Comparison of ENCODE assay signal across 2 cellular contexts in the genomic region with DNA sequence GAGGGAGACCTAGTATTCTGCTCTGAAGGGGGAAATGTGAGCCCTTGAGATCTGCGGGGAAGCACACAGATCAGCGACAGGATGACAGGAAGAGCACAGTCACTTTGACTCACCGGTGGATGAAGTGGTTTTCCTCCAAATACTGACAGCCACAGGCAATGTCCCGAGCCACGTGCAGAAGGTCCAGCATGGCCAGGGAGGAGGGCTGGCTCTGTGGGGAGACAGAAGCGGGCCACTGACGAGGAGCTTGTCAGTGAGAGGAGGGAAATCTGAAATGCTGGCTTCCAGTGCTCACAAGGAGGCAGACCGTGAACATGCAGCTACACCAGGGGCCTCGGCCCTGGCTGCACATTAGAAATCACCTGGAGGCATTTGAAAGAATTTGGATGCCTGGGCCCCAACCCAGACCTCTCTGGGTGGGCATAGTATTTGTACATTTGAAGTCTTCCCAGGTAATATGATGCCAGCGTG.
TF ChIP-seq lines count a peak whose summit lies in the region.

No MANE protein-coding gene starts in this region.

TF ChIP-seq in GM23338, 12 proteins besides CTCF, POLR2A, EP300 and RAD21 (continues in another document):
- TF ChIP-seq, protein P1, sequence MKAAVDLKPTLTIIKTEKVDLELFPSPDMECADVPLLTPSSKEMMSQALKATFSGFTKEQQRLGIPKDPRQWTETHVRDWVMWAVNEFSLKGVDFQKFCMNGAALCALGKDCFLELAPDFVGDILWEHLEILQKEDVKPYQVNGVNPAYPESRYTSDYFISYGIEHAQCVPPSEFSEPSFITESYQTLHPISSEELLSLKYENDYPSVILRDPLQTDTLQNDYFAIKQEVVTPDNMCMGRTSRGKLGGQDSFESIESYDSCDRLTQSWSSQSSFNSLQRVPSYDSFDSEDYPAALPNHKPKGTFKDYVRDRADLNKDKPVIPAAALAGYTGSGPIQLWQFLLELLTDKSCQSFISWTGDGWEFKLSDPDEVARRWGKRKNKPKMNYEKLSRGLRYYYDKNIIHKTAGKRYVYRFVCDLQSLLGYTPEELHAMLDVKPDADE (IDR thresholded peaks at IDR 0.05) = no peak
- TF ChIP-seq ZNF114 (CRISPR knock-in tag; IDR thresholded peaks at IDR 0.05) (no peak), NANOG (IDR thresholded peaks at IDR 0.05; ENCODE audit: borderline replicate concordance) (no peak), CREB1 (CRISPR knock-in tag; IDR thresholded peaks at IDR 0.05; ENCODE audit: low read depth) (no peak), STAT1 (IDR thresholded peaks at IDR 0.05; ENCODE audit: unreplicated experiment) (no peak), EZH2phosphoT487 (IDR thresholded peaks at IDR 0.05; ENCODE audit: unreplicated experiment) (no peak), JUNB (IDR thresholded peaks at IDR 0.05; ENCODE audit: unreplicated experiment) (no peak), POLR2AphosphoS5 (IDR thresholded peaks at IDR 0.05; ENCODE audit: low read depth) (no peak), EZH2 (IDR thresholded peaks at IDR 0.05; ENCODE audit: low read depth, unreplicated experiment) (no peak)
- TF ChIP-seq, protein P2, sequence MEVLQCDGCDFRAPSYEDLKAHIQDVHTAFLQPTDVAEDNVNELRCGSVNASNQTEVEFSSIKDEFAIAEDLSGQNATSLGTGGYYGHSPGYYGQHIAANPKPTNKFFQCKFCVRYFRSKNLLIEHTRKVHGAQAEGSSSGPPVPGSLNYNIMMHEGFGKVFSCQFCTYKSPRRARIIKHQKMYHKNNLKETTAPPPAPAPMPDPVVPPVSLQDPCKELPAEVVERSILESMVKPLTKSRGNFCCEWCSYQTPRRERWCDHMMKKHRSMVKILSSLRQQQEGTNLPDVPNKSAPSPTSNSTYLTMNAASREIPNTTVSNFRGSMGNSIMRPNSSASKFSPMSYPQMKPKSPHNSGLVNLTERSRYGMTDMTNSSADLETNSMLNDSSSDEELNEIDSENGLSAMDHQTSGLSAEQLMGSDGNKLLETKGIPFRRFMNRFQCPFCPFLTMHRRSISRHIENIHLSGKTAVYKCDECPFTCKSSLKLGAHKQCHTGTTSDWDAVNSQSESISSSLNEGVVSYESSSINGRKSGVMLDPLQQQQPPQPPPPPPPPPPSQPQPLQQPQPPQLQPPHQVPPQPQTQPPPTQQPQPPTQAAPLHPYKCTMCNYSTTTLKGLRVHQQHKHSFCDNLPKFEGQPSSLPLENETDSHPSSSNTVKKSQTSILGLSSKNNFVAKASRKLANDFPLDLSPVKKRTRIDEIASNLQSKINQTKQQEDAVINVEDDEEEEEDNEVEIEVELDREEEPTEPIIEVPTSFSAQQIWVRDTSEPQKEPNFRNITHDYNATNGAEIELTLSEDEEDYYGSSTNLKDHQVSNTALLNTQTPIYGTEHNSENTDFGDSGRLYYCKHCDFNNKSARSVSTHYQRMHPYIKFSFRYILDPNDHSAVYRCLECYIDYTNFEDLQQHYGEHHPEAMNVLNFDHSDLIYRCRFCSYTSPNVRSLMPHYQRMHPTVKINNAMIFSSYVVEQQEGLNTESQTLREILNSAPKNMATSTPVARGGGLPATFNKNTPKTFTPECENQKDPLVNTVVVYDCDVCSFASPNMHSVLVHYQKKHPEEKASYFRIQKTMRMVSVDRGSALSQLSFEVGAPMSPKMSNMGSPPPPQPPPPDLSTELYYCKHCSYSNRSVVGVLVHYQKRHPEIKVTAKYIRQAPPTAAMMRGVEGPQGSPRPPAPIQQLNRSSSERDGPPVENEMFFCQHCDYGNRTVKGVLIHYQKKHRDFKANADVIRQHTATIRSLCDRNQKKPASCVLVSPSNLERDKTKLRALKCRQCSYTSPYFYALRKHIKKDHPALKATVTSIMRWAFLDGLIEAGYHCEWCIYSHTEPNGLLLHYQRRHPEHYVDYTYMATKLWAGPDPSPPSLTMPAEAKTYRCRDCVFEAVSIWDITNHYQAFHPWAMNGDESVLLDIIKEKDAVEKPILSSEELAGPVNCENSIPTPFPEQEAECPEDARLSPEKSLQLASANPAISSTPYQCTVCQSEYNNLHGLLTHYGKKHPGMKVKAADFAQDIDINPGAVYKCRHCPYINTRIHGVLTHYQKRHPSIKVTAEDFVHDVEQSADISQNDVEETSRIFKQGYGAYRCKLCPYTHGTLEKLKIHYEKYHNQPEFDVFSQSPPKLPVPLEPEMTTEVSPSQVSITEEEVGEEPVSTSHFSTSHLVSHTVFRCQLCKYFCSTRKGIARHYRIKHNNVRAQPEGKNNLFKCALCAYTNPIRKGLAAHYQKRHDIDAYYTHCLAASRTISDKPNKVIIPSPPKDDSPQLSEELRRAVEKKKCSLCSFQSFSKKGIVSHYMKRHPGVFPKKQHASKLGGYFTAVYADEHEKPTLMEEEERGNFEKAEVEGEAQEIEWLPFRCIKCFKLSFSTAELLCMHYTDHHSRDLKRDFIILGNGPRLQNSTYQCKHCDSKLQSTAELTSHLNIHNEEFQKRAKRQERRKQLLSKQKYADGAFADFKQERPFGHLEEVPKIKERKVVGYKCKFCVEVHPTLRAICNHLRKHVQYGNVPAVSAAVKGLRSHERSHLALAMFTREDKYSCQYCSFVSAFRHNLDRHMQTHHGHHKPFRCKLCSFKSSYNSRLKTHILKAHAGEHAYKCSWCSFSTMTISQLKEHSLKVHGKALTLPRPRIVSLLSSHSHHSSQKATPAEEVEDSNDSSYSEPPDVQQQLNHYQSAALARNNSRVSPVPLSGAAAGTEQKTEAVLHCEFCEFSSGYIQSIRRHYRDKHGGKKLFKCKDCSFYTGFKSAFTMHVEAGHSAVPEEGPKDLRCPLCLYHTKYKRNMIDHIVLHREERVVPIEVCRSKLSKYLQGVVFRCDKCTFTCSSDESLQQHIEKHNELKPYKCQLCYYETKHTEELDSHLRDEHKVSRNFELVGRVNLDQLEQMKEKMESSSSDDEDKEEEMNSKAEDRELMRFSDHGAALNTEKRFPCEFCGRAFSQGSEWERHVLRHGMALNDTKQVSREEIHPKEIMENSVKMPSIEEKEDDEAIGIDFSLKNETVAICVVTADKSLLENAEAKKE (CRISPR knock-in tag; IDR thresholded peaks at IDR 0.05) = no peak

TF ChIP-seq in endothelial cell of umbilical vein, 7 proteins besides CTCF, POLR2A, EP300 and RAD21 (continued from another document):
- TF ChIP-seq, protein P3, sequence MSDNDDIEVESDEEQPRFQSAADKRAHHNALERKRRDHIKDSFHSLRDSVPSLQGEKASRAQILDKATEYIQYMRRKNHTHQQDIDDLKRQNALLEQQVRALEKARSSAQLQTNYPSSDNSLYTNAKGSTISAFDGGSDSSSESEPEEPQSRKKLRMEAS (IDR thresholded peaks at IDR 0.05; ENCODE audit: insufficient read depth, insufficient read length) = no peak
- TF ChIP-seq EZH2 (IDR thresholded peaks at IDR 0.05; ENCODE audit: borderline replicate concordance, low read depth, low read length, severe bottlenecking) = no peak
- TF ChIP-seq GATA2 (IDR thresholded peaks at IDR 0.05; ENCODE audit: insufficient read depth, insufficient read length, low read depth, low read length) = no peak
- TF ChIP-seq POLR2AphosphoS5 (IDR thresholded peaks at IDR 0.05; ENCODE audit: insufficient read depth, low read depth, low read length) = no peak
